In genomic region chr14:64247186-64247585, GRCh38 we compare ENCODE assay signal across 9 cellular contexts. TPM values are rescaled to one million over a fixed set of nuclear protein-coding genes. Genes with fewer than 3 reads are reported as not detected.
"Had no signal": no experiment of that assay in that cellular context is flagged by ENCODE, and none has a peak within 500 bp of the region (broad histone marks: within the 10 kb centered on the region; RNA-seq: fewer than 3 reads in every experiment).

No MANE protein-coding gene starts in this region.

- H3K27ac Mint-ChIP-seq: IgD-negative memory B cell had no signal

- H3K27me3 Mint-ChIP-seq: IgD-negative memory B cell had no signal

- H3K4me3 Mint-ChIP-seq: IgD-negative memory B cell had no signal

- H3K27ac ChIP-seq: HL-60, KMS-11 had no signal

- H3K4me3 ChIP-seq: K562 had no signal

- H3K9me3 Mint-ChIP-seq: IgD-negative memory B cell had no signal

- ATAC-seq: K562 had no signal

- DNase-seq: IMR-90, KBM-7, KG1 had no signal

- FAIRE-seq: K562 had no signal

- H3K4me2 ChIP-seq: KMS-11 had no signal

- H3K9ac ChIP-seq: KMS-11 had no signal

RNA-seq across cellular contexts. Expression of gene ESR2, which starts 47.0 kb away (rescaled TPM):
- total RNA-seq: HT-29, HT1080 had no signal
